ENCODE assay signal across 17 cellular contexts in the genomic region with DNA sequence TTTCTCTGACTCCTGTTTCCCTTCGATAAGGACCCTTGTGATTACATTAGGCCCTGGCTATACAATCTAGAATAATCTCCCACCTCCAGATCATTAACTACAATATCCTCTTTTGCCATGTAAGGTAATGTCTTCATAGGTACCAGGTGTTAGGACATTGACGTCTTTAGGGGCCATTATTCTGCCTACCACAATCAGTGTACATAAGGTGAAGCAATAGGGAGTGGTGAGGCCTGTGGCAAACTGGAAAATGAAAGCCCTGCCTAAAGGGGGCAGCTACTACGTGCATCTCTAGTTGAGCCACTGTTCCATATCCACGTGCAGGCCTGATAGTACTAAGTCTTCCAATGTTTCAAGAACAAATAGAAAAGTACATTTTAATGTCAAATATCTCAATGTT. TPM values are rescaled to one million over a fixed set of nuclear protein-coding genes. Genes with fewer than 3 reads are reported as not detected.
DNase-seq lines count a peak whose midpoint lies in the region; TF ChIP-seq lines count a peak whose summit lies in the region.
"Had no signal": no experiment of that assay in that cellular context is flagged by ENCODE, and none has a peak within 500 bp of the region (broad histone marks: within the 10 kb centered on the region; RNA-seq: fewer than 3 reads in every experiment).

No MANE protein-coding gene starts in this region.

- no peaks in the 10 kb centered on the region for H3K27me3 ChIP-seq in AG04450 (ENCODE audit: control insufficient read depth, insufficient read depth, low read length)
- no peaks in the 10 kb centered on the region for H3K27me3 ChIP-seq in esophagus muscularis mucosa
- no peaks in the 10 kb centered on the region for H3K27me3 ChIP-seq in muscle layer of duodenum (ENCODE audit: low read depth, low read length)
- no peaks in the 10 kb centered on the region for H3K27me3 ChIP-seq in subcutaneous abdominal adipose tissue (ENCODE audit: control insufficient read depth in 5 of 5, insufficient read depth in 4 of 5, low read length in 5 of 5)

- 91% methylated on average over 4 of the region's 4 CpGs for WGBS in esophagus muscularis mucosa

- TF ChIP-seq EP300 in esophagus muscularis mucosa (IDR thresholded peaks at IDR 0.05), result no peak

- POLR2A ChIA-PET in AG04450 (lab: Yijun Ruan, JAX), result no interaction called here

- H3K4me3 ChIP-seq in AG04450 (ENCODE audit: low read depth, low read length) (no peak overlapping the region), esophagus muscularis mucosa (no peak overlapping the region), muscle layer of duodenum (ENCODE audit: low read depth in 1 of 2, low read length in 2 of 2) (no peak overlapping the region), subcutaneous abdominal adipose tissue (ENCODE audit: low read depth in 1 of 5, low read length in 5 of 5) (no peak overlapping the region)

- CTCF ChIA-PET in AG04450 (lab: Charles Lee), result no interaction called here

- H3K4me1 Mint-ChIP-seq in progenitor cell of endocrine pancreas (ENCODE audit: low read depth), result peaks cover 19% of the 10 kb centered on the region

- no peaks in the 10 kb centered on the region for H3K36me3 ChIP-seq in esophagus muscularis mucosa
- H3K36me3 ChIP-seq in muscle layer of duodenum (ENCODE audit: control insufficient read depth in 1 of 2, insufficient read depth in 2 of 2, low read length in 2 of 2), result no peaks in the 10 kb centered on the region
- no peaks in the 10 kb centered on the region for H3K36me3 ChIP-seq in subcutaneous abdominal adipose tissue (ENCODE audit: control insufficient read depth in 5 of 5, insufficient read depth in 5 of 5, low read length in 5 of 5)

- H3K4me3 Mint-ChIP-seq in progenitor cell of endocrine pancreas (ENCODE audit: low read depth), result no peak overlapping the region
- H3K4me3 Mint-ChIP-seq: CD14-positive monocyte had no signal

- H3K9ac ChIP-seq in subcutaneous abdominal adipose tissue (ENCODE audit: low read length in 5 of 5), result no peak overlapping the region

- intact Hi-C loops in esophagus muscularis mucosa (cut with DNase I), result no loop called here

- DNase-seq in AG04450 (ENCODE audit: low read depth, low spot score) (no peak), esophagus muscularis mucosa (ENCODE audit: extremely low spot score) (no peak), COR-L47 (lab: John Stamatoyannopoulos, UW) (no peak), NCI-H1694 (lab: John Stamatoyannopoulos, UW) (no peak), progenitor cell of endocrine pancreas (ENCODE audit: low spot score, unreplicated experiment) (no peak)
- no peak for DNase-seq in activated CD8-positive, alpha-beta memory T cell treated with anti-CD3 and anti-CD28 coated beads, Interleukin-2, amount 50 U/mL, for 4 hours
- DNase-seq: Caco-2, DMS53, HCEC 1CT, KBM-7, NCI-H1048, NCI-H2107, NCI-H226, PC-3 had no signal

- H3K9me3 Mint-ChIP-seq in progenitor cell of endocrine pancreas (ENCODE audit: low read depth), result peaks cover 5% of the 10 kb centered on the region

- no peak for TF ChIP-seq POLR2A in esophagus muscularis mucosa (IDR thresholded peaks at IDR 0.05; ENCODE audit: low read depth)

- H3K4me1 ChIP-seq in esophagus muscularis mucosa (peaks cover 4 to 89% (median 71%) of the 10 kb centered on the region in 4 donors), muscle layer of duodenum (ENCODE audit: control insufficient read depth in 1 of 2, insufficient read depth in 2 of 2, low read length in 2 of 2) (peaks cover 6 to 13% of the 10 kb centered on the region in 2 donors), subcutaneous abdominal adipose tissue (ENCODE audit: control insufficient read depth in 5 of 5, insufficient read depth in 5 of 5, low read length in 5 of 5) (peaks cover 6 to 39% (median 24%) of the 10 kb centered on the region in 5 donors)

- peaks cover 7% of the 10 kb centered on the region for H3K9me3 ChIP-seq in AG04450 (ENCODE audit: control insufficient read depth, insufficient read depth, low read length)
- peaks cover 0 to 8% (median 3%) of the 10 kb centered on the region in 4 donors for H3K9me3 ChIP-seq in esophagus muscularis mucosa
- no peaks in the 10 kb centered on the region for H3K9me3 ChIP-seq in muscle layer of duodenum (ENCODE audit: control insufficient read depth in 1 of 2, low read length in 2 of 2)
- peaks cover 0 to 13% (median 11%) of the 10 kb centered on the region in 5 donors for H3K9me3 ChIP-seq in subcutaneous abdominal adipose tissue (ENCODE audit: control insufficient read depth in 5 of 5, low read length in 5 of 5)

- H3K27me3 Mint-ChIP-seq in progenitor cell of endocrine pancreas, result no peaks in the 10 kb centered on the region

- H3K27ac ChIP-seq in AG04450 (ENCODE audit: low read depth, low read length) (peak overlapping the region; percentile 1), esophagus muscularis mucosa (replicated peaks in 1 of 4) (peak overlapping the region; percentile 89 to 96 (median 90)), muscle layer of duodenum (ENCODE audit: low read length) (peak overlapping the region; percentile 86), subcutaneous abdominal adipose tissue (ENCODE audit: low read depth, low read length) (peak overlapping the region; percentile 95)

- peaks cover 1% of the 10 kb centered on the region for H3K36me3 Mint-ChIP-seq in progenitor cell of endocrine pancreas (ENCODE audit: insufficient read depth)
- H3K36me3 Mint-ChIP-seq: CD14-positive monocyte had no signal

- TF ChIP-seq CTCF in AG04450 (IDR thresholded peaks at IDR 0.05; ENCODE audit: low read depth, low read length) (no peak), esophagus muscularis mucosa (IDR thresholded peaks at IDR 0.05) (no peak), progenitor cell of endocrine pancreas (IDR thresholded peaks at IDR 0.05; ENCODE audit: unreplicated experiment) (no peak)

- no peak overlapping the region for H3K27ac Mint-ChIP-seq in progenitor cell of endocrine pancreas
- H3K27ac Mint-ChIP-seq: CD14-positive monocyte had no signal

RNA-seq across cellular contexts. Expression of gene ALDH1B1, which starts 4.8 kb away (rescaled TPM):
- polyA plus RNA-seq in AG04450 (2011; rRNA removed), result 47.0 and 51.7 TPM in 2 replicates
- 57.6 and 72.0 TPM in 2 replicates for polyA minus RNA-seq in AG04450 (2011; rRNA and poly(A)+ RNA removed)
- total RNA-seq in esophagus muscularis mucosa (100 to 1,000 TPM; 253 to 364 (median 272) TPM), progenitor cell of endocrine pancreas (31.9 and 32.1 TPM in 2 replicates)

RNA-seq across cellular contexts. Expression of gene IGFBPL1, which starts 36.5 kb away (rescaled TPM):
- 0.07 TPM in 1 of 2 replicates, not detected in the other for polyA plus RNA-seq in AG04450 (2011; rRNA removed)
- polyA minus RNA-seq in AG04450 (2011; rRNA and poly(A)+ RNA removed), result not detected in 2 replicates
- total RNA-seq in esophagus muscularis mucosa (1 to 10 TPM in 2 of 4 donors, under 1 TPM in 2; 0.78 to 3.7 (median 1.5) TPM), progenitor cell of endocrine pancreas (4.7 and 5.1 TPM in 2 replicates)
- polyA plus RNA-seq: CD14-positive monocyte had no signal

Comparison
In these comparisons a context has a peak if more than half of its experiments do, and no peak if none do; other contexts are left out.
1. H3K27ac ChIP-seq: peak in every context shown above with its lines; median percentile 95 in subcutaneous abdominal adipose tissue; 90 in esophagus muscularis mucosa; 86 in muscle layer of duodenum; 1 in AG04450.